In the genomic region with DNA sequence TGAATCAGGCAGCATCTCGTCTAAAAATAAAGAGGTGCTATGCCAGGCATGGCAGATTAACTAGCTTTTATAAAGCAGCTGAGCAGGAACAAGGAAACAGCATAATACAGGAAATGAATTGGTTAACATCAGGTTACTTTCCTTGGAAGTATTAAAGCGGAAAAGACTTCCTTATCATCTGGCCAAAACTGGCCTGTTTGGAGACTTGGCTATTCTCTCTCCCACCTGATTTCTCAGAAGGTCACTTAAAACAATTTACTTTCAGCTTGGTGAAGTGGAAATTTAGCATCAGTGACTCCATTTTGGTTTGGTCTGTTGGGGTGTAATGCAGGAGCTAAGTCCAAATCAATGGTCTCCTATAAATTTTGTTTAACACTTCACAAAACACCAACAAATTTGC, we compare ENCODE assay signal across 16 cellular contexts.
DNase-seq lines count a peak whose midpoint lies in the region; FAIRE-seq and TF ChIP-seq lines count a peak whose summit lies in the region.
"Had no signal": no experiment of that assay in that cellular context is flagged by ENCODE, and none has a peak within 500 bp of the region (broad histone marks: within the 10 kb centered on the region; RNA-seq: fewer than 3 reads in every experiment).

No MANE protein-coding gene starts in this region.

- H3K27ac ChIP-seq in VCaP (peak overlapping the region; percentile 56), stomach (peak overlapping the region in 4 of 5 donors; percentile 72 to 82 (median 80))
- H3K27ac ChIP-seq: HL-60, RWPE1 had no signal

- DNase-seq in HT-29 (ENCODE audit: low spot score), result peak; percentile 45
- no peak for DNase-seq in stomach
- DNase-seq in urothelium cell line (ENCODE audit: low spot score), result no peak
- DNase-seq in KBM-7, result no peak
- no peak for DNase-seq in activated effector memory CD4-positive, alpha-beta T cell treated with Interleukin-2 at 50 U/mL for 16 hours
- DNase-seq: DND-41; MG63; NCI-H526; NCI-H82; NK-92 treated with Interleukin-12 subunit alpha and Interleukin-12 subunit beta, amount 100 ng/mL, for 24 hours; SHP77 had no signal

- in situ Hi-C loops in KBM-7 (cut with MboI; ENCODE audit: low pct_unique_long_range_greater_than_20kb, low sequenced_read_pairs), result no loop called here

- intact Hi-C loops in stomach (cut with DNase I; ENCODE audit: low total_unique reads), result no loop called here

- H3K4me1 ChIP-seq in stomach, result peaks cover 10 to 41% (median 20%) of the 10 kb centered on the region in 4 donors

- TF ChIP-seq POLR2A in stomach (IDR thresholded peaks at IDR 0.05), result no peak

- FAIRE-seq in islet of Langerhans (lab: Jason Lieb, UNC), result peak; percentile 27
- FAIRE-seq in urothelium cell line (lab: Jason Lieb, UNC), result no peak
- FAIRE-seq: GM12892 had no signal

- WGBS in stomach, 5 donors, result 28 to 53% (median 37%) methylated on average over 2 of the region's 2 CpGs

- H3K36me3 ChIP-seq in stomach, result no peaks in the 10 kb centered on the region
- H3K36me3 ChIP-seq: MG63 had no signal

- H3K9me3 ChIP-seq in stomach, result no peaks in the 10 kb centered on the region
- H3K9me3 ChIP-seq: MG63 had no signal

- no peak for TF ChIP-seq CTCF in VCaP (conservative IDR thresholded peaks at IDR 0.05)
- TF ChIP-seq CTCF in stomach (IDR thresholded peaks at IDR 0.05), result no peak

- H3K27me3 ChIP-seq in stomach, result no peaks in the 10 kb centered on the region
- H3K27me3 ChIP-seq: MG63 had no signal

- no peak overlapping the region for H3K4me3 ChIP-seq in stomach
- H3K4me3 ChIP-seq: MG63 had no signal

- TF ChIP-seq EP300 in stomach (IDR thresholded peaks at IDR 0.05), result no peak
